Comparison of ENCODE assay signal across 8 cellular contexts in genomic region chr2:98909381-98910211, GRCh38. TPM values are rescaled to one million over a fixed set of nuclear protein-coding genes. Genes with fewer than 3 reads are reported as not detected.
DNase-seq lines count a peak whose midpoint lies in the region; ATAC-seq and TF ChIP-seq lines count a peak whose summit lies in the region.

No MANE protein-coding gene starts in this region.

- H3K27ac Mint-ChIP-seq in endothelial cell (ENCODE audit: unreplicated experiment): peak overlapping the region; percentile 91
- peak overlapping the region in 2 of 6 donors; percentile 48 to 84 for H3K27ac Mint-ChIP-seq in naive B cell

- H3K9me3 ChIP-seq in cardiac muscle cell (ENCODE audit: low read depth) (no peaks in the 10 kb centered on the region), left ventricle myocardium inferior (replicated peaks) (no peaks in the 10 kb centered on the region), colonic mucosa (no peaks in the 10 kb centered on the region)

- H3K4me3 Mint-ChIP-seq in endothelial cell (ENCODE audit: unreplicated experiment): peak overlapping the region; percentile 39
- H3K4me3 Mint-ChIP-seq in naive B cell: peak overlapping the region in 7 of 8 donors; percentile 6 to 76 (median 45)

- peaks cover 30% of the 10 kb centered on the region for H3K4me1 Mint-ChIP-seq in endothelial cell (ENCODE audit: unreplicated experiment)
- H3K4me1 Mint-ChIP-seq in naive B cell: peaks cover 14 to 15% (median 15%) of the 10 kb centered on the region in 3 donors

- H3K4me3 ChIP-seq in cardiac muscle cell (no peak overlapping the region), left ventricle myocardium inferior (no peak overlapping the region), colonic mucosa (no peak overlapping the region)

- peak; percentile 86 to 88 for DNase-seq in cardiac muscle cell (ENCODE audit: low read depth in 1 of 2, low spot score in 1 of 2)
- DNase-seq in left ventricle myocardium inferior: no peak
- DNase-seq in NCI-H82 (lab: John Stamatoyannopoulos, UW): peak; percentile 94
- DNase-seq in endothelial cell (ENCODE audit: low spot score): peak; percentile 69
- no peak for DNase-seq in naive B cell
- no peak for DNase-seq in effector CD4-positive, alpha-beta T cell
- DNase-seq in colonic mucosa: no peak

- H3K36me3 ChIP-seq in cardiac muscle cell: no peaks in the 10 kb centered on the region
- no peaks in the 10 kb centered on the region for H3K36me3 ChIP-seq in left ventricle myocardium inferior
- H3K36me3 ChIP-seq in colonic mucosa: no peaks in the 10 kb centered on the region

- H3K4me1 ChIP-seq in cardiac muscle cell (ENCODE audit: low read depth) (peaks cover 16% of the 10 kb centered on the region), left ventricle myocardium inferior (peaks cover 19% of the 10 kb centered on the region), colonic mucosa (no peaks in the 10 kb centered on the region)

- no peak overlapping the region for H3K9ac ChIP-seq in colonic mucosa (ENCODE audit: low read depth in 2 of 2, low read length in 2 of 2)

- H3K36me3 Mint-ChIP-seq in endothelial cell (ENCODE audit: low read depth, unreplicated experiment) (no peaks in the 10 kb centered on the region), naive B cell (no peaks in the 10 kb centered on the region)

- H3K27me3 ChIP-seq in cardiac muscle cell (no peaks in the 10 kb centered on the region), left ventricle myocardium inferior (ENCODE audit: low read depth) (peaks cover 43% of the 10 kb centered on the region), colonic mucosa (no peaks in the 10 kb centered on the region)

- H3K27ac ChIP-seq in cardiac muscle cell (peak overlapping the region; percentile 17), left ventricle myocardium inferior (replicated peaks) (no peak overlapping the region), colonic mucosa (no peak overlapping the region)

- TF ChIP-seq CTCF in cardiac muscle cell (IDR thresholded peaks at IDR 0.05; ENCODE audit: low read depth, low read length): no peak
- no peak for TF ChIP-seq CTCF in left ventricle myocardium inferior (IDR thresholded peaks at IDR 0.05; ENCODE audit: borderline replicate concordance)
- no peak for TF ChIP-seq CTCF in endothelial cell (IDR thresholded peaks at IDR 0.05; ENCODE audit: unreplicated experiment)
- TF ChIP-seq CTCF in colonic mucosa (IDR thresholded peaks at IDR 0.05): no peak

- ATAC-seq in naive B cell (ENCODE audit: low read depth in 2 of 2): no peak
- no peak for ATAC-seq in GM18861 (IDR thresholded peaks at IDR 0.05; ENCODE audit: unreplicated experiment)

- no peaks in the 10 kb centered on the region for H3K9me3 Mint-ChIP-seq in endothelial cell (ENCODE audit: unreplicated experiment)
- H3K9me3 Mint-ChIP-seq in naive B cell: no peaks in the 10 kb centered on the region

- H3K27me3 Mint-ChIP-seq in endothelial cell (ENCODE audit: unreplicated experiment) (peaks cover 5% of the 10 kb centered on the region), naive B cell (peaks cover 22 to 45% (median 30%) of the 10 kb centered on the region in 3 donors)

- intact Hi-C loops in left ventricle myocardium inferior (cut with micrococcal nuclease) (no loop called here), colonic mucosa (cut with DNase I) (no loop called here)

RNA-seq across cellular contexts. Expression of gene CRACDL, which starts 26.4 kb away (rescaled TPM):
- total RNA-seq in cardiac muscle cell: 0.04 and 0.06 TPM in 2 replicates
- 0.32 TPM in 1 of 2 replicates, not detected in the other for polyA plus RNA-seq in cardiac muscle cell
- total RNA-seq in left ventricle myocardium inferior: 3.0 TPM
- 3.3 TPM for total RNA-seq in endothelial cell (ENCODE audit: unreplicated experiment)
- polyA plus RNA-seq in naive B cell (ENCODE audit: low read depth in 6 of 6): not detected
- total RNA-seq in colonic mucosa: 10 to 100 TPM; 11.5 to 22.3 TPM

Comparison
In these comparisons a context has a peak if more than half of its experiments do, and no peak if none do; other contexts are left out.
1. DNase-seq: peak in cardiac muscle cell (2 of 2), NCI-H82 (single experiment) and endothelial cell (single experiment); none in left ventricle myocardium inferior (single experiment), naive B cell (single experiment), effector CD4-positive, alpha-beta T cell (single experiment) and colonic mucosa (single experiment).